In genomic region chr20:25000268-25000801, GRCh38 we compare ENCODE assay signal across 8 cellular contexts. TPM values are rescaled to one million over a fixed set of nuclear protein-coding genes. Genes with fewer than 3 reads are reported as not detected.
DNase-seq lines count a peak whose midpoint lies in the region; ATAC-seq, FAIRE-seq and TF ChIP-seq lines count a peak whose summit lies in the region.

No MANE protein-coding gene starts in this region.

- H3K4me1 ChIP-seq in adrenal gland (replicated peaks in 1 of 2), result peaks cover 0 to 5% of the 10 kb centered on the region in 2 donors
- H3K4me1 ChIP-seq in kidney (ENCODE audit: control insufficient read depth in 1 of 2, insufficient read depth in 1 of 2, low read depth in 1 of 2, low read length in 2 of 2), result peaks cover 2 to 3% of the 10 kb centered on the region in 2 donors
- peaks cover under 1 to 9% of the 10 kb centered on the region in 2 donors for H3K4me1 ChIP-seq in uterus

- 35 to 44% (median 42%) methylated on average over 4 of the region's 4 CpGs for WGBS in adrenal gland, 4 donors

- H3K9me3 ChIP-seq in adrenal gland (replicated peaks in 1 of 3) (no peaks in the 10 kb centered on the region), kidney (ENCODE audit: control insufficient read depth in 1 of 2, low read length in 2 of 2) (no peaks in the 10 kb centered on the region), uterus (no peaks in the 10 kb centered on the region)

- peak; percentile 79 for ATAC-seq in activated CD8-positive, alpha-beta T cell treated with anti-CD3 and anti-CD28 coated beads for 36 hours
- ATAC-seq in activated CD8-positive, alpha-beta T cell treated with anti-CD3 and anti-CD28 coated beads, Interleukin-2, amount 10 ng/mL, durations not matched to agents 7 days and 5 days, result no peak
- ATAC-seq in GM21360 (IDR thresholded peaks at IDR 0.05; ENCODE audit: unreplicated experiment) (no peak), WTC11 (no peak), GM19328 (IDR thresholded peaks at IDR 0.05; ENCODE audit: unreplicated experiment) (no peak)

- no peak overlapping the region for H3K9ac ChIP-seq in kidney (ENCODE audit: low read length in 2 of 2)

- TF ChIP-seq CTCF in activated CD8-positive, alpha-beta T cell treated with anti-CD3 and anti-CD28 coated beads for 36 hours (IDR thresholded peaks at IDR 0.05), result no peak
- TF ChIP-seq CTCF in adrenal gland (IDR thresholded peaks at IDR 0.05), result peak in 1 of 6 experiments; percentile 40
- TF ChIP-seq CTCF in kidney (IDR thresholded peaks at IDR 0.05; ENCODE audit: borderline replicate concordance, extremely low read depth, insufficient read depth), result no peak
- no peak for TF ChIP-seq CTCF in uterus (IDR thresholded peaks at IDR 0.05)
- no peak for TF ChIP-seq CTCF in WTC11 (IDR thresholded peaks at IDR 0.05)

- peaks cover 7% of the 10 kb centered on the region for H3K4me1 Mint-ChIP-seq in activated CD8-positive, alpha-beta T cell treated with anti-CD3 and anti-CD28 coated beads for 36 hours (ENCODE audit: low read depth)
- H3K4me1 Mint-ChIP-seq in activated CD8-positive, alpha-beta T cell treated with anti-CD3 and anti-CD28 coated beads, Interleukin-2, amount 10 ng/mL, durations not matched to agents 7 days and 5 days (ENCODE audit: low read depth), result no peaks in the 10 kb centered on the region
- no peaks in the 10 kb centered on the region for H3K4me1 Mint-ChIP-seq in WTC11

- no peaks in the 10 kb centered on the region for H3K27me3 ChIP-seq in adrenal gland
- H3K27me3 ChIP-seq in uterus, result no peaks in the 10 kb centered on the region

- CTCF ChIA-PET in activated CD8-positive, alpha-beta T cell treated with anti-CD3 and anti-CD28 coated beads for 36 hours (lab: Charles Lee), result interaction anchor here (8.4 kb wide), 1 partner anchor 60 kb away, joined by 167 read pairs; the partner anchor contains the start of gene ACSS1
- CTCF ChIA-PET in activated CD8-positive, alpha-beta T cell treated with anti-CD3 and anti-CD28 coated beads, Interleukin-2, amount 10 ng/mL, durations not matched to agents 7 days and 5 days (lab: Charles Lee), result interaction anchor here (1.0 to 1.7 kb wide), 4 partner anchors 34 to 69 kb away, joined by 3 to 6 read pairs (median 4); no protein-coding TSS in a partner anchor
- CTCF ChIA-PET in WTC11 (lab: Charles Lee), result no interaction called here

- peaks cover 11% of the 10 kb centered on the region for H3K36me3 Mint-ChIP-seq in activated CD8-positive, alpha-beta T cell treated with anti-CD3 and anti-CD28 coated beads for 36 hours (ENCODE audit: low read depth)
- H3K36me3 Mint-ChIP-seq in activated CD8-positive, alpha-beta T cell treated with anti-CD3 and anti-CD28 coated beads, Interleukin-2, amount 10 ng/mL, durations not matched to agents 7 days and 5 days (ENCODE audit: low read depth), result peaks cover 7% of the 10 kb centered on the region
- no peaks in the 10 kb centered on the region for H3K36me3 Mint-ChIP-seq in WTC11

- TF ChIP-seq POLR2A in adrenal gland (IDR thresholded peaks at IDR 0.05) (no peak), uterus (IDR thresholded peaks at IDR 0.05) (no peak)

- intact Hi-C loops in activated CD8-positive, alpha-beta T cell treated with anti-CD3 and anti-CD28 coated beads for 36 hours (cut with micrococcal nuclease), result no loop called here
- intact Hi-C loops in adrenal gland (cut with DNase I), result no loop called here
- intact Hi-C loops in kidney (cut with DNase I), result no loop called here
- intact Hi-C loops in uterus (cut with DNase I; ENCODE audit: low total_unique reads), result no loop called here

- H3K36me3 ChIP-seq in adrenal gland (replicated peaks in 1 of 2), result no peaks in the 10 kb centered on the region
- H3K36me3 ChIP-seq in kidney (ENCODE audit: control insufficient read depth in 1 of 2, insufficient read depth in 2 of 2, low read length in 2 of 2), result peaks cover 0 to 2% of the 10 kb centered on the region in 2 donors
- H3K36me3 ChIP-seq in uterus, result no peaks in the 10 kb centered on the region

- H3K27me3 Mint-ChIP-seq in activated CD8-positive, alpha-beta T cell treated with anti-CD3 and anti-CD28 coated beads for 36 hours, result no peaks in the 10 kb centered on the region
- H3K27me3 Mint-ChIP-seq in activated CD8-positive, alpha-beta T cell treated with anti-CD3 and anti-CD28 coated beads, Interleukin-2, amount 10 ng/mL, durations not matched to agents 7 days and 5 days (ENCODE audit: low read depth), result no peaks in the 10 kb centered on the region
- H3K27me3 Mint-ChIP-seq in WTC11 (ENCODE audit: low read depth), result peaks cover 4% of the 10 kb centered on the region; the same call in 1 of the 2 replicates

- no peak overlapping the region for H3K4me3 Mint-ChIP-seq in activated CD8-positive, alpha-beta T cell treated with anti-CD3 and anti-CD28 coated beads for 36 hours
- no peak overlapping the region for H3K4me3 Mint-ChIP-seq in activated CD8-positive, alpha-beta T cell treated with anti-CD3 and anti-CD28 coated beads, Interleukin-2, amount 10 ng/mL, durations not matched to agents 7 days and 5 days
- no peak overlapping the region for H3K4me3 Mint-ChIP-seq in WTC11

- H3K4me3 ChIP-seq in adrenal gland (no peak overlapping the region), kidney (ENCODE audit: low read length in 2 of 2) (no peak overlapping the region), uterus (no peak overlapping the region)

- FAIRE-seq in kidney (lab: Jason Lieb, UNC), result no peak

- DNase-seq in activated CD8-positive, alpha-beta T cell treated with anti-CD3 and anti-CD28 coated beads for 36 hours, result no peak
- no peak for DNase-seq in activated CD8-positive, alpha-beta T cell treated with anti-CD3 and anti-CD28 coated beads, Interleukin-2, amount 10 ng/mL, durations not matched to agents 7 days and 5 days
- peak in 6 of 7 donors; percentile 70 to 82 (median 74) for DNase-seq in adrenal gland
- DNase-seq in kidney, result peak; percentile 89
- DNase-seq in uterus, result peak; percentile 69 to 80
- no peak for DNase-seq in WTC11 (ENCODE audit: low spot score)

- H3K27ac Mint-ChIP-seq in activated CD8-positive, alpha-beta T cell treated with anti-CD3 and anti-CD28 coated beads for 36 hours, result peak overlapping the region; percentile 41
- H3K27ac Mint-ChIP-seq in activated CD8-positive, alpha-beta T cell treated with anti-CD3 and anti-CD28 coated beads, Interleukin-2, amount 10 ng/mL, durations not matched to agents 7 days and 5 days, result no peak overlapping the region
- no peak overlapping the region for H3K27ac Mint-ChIP-seq in WTC11

- POLR2A ChIA-PET in activated CD8-positive, alpha-beta T cell treated with anti-CD3 and anti-CD28 coated beads for 36 hours (lab: Charles Lee), result no interaction called here
- POLR2A ChIA-PET in activated CD8-positive, alpha-beta T cell treated with anti-CD3 and anti-CD28 coated beads, Interleukin-2, amount 10 ng/mL, durations not matched to agents 7 days and 5 days (lab: Charles Lee), result no interaction called here
- POLR2A ChIA-PET in WTC11 (lab: Charles Lee), result no interaction called here

- H3K9me3 Mint-ChIP-seq in activated CD8-positive, alpha-beta T cell treated with anti-CD3 and anti-CD28 coated beads for 36 hours, result peaks cover 2% of the 10 kb centered on the region
- H3K9me3 Mint-ChIP-seq in activated CD8-positive, alpha-beta T cell treated with anti-CD3 and anti-CD28 coated beads, Interleukin-2, amount 10 ng/mL, durations not matched to agents 7 days and 5 days (ENCODE audit: insufficient read depth), result no peaks in the 10 kb centered on the region
- H3K9me3 Mint-ChIP-seq in WTC11, result peaks cover 8% of the 10 kb centered on the region

- H3K27ac ChIP-seq in adrenal gland, result peak overlapping the region in 1 of 5 donors; percentile 52
- peak overlapping the region in 1 of 2 donors; percentile 48 for H3K27ac ChIP-seq in kidney (ENCODE audit: low read depth in 2 of 2, low read length in 2 of 2)
- peak overlapping the region; percentile 35 to 61 for H3K27ac ChIP-seq in uterus

TF ChIP-seq in WTC11, 78 proteins besides CTCF, POLR2A, EP300 and RAD21 (continues in another document):
- TF ChIP-seq PRRX2 (CRISPR knock-in tag; IDR thresholded peaks at IDR 0.05) (no peak), ERG (CRISPR knock-in tag; IDR thresholded peaks at IDR 0.05) (no peak)

RNA-seq across cellular contexts. Expression of gene APMAP, which starts 7.8 kb away (rescaled TPM):
- total RNA-seq in activated CD8-positive, alpha-beta T cell treated with anti-CD3 and anti-CD28 coated beads for 36 hours, result 10 to 100 TPM; 36.7 to 40.0 TPM
- 10 to 100 TPM; 43.2 to 44.0 TPM for total RNA-seq in activated CD8-positive, alpha-beta T cell treated with anti-CD3 and anti-CD28 coated beads, Interleukin-2, amount 10 ng/mL, durations not matched to agents 7 days and 5 days
- 10 to 100 TPM; 45.8 to 92.7 (median 73.8) TPM for total RNA-seq in adrenal gland
- 10 to 100 TPM; 30.3 to 65.0 (median 51.3) TPM for polyA plus RNA-seq in adrenal gland
- 90.9 TPM for total RNA-seq in kidney
- polyA plus RNA-seq in kidney (ENCODE audit: insufficient read depth, low read depth, low replicate concordance), result 79.7 TPM
- total RNA-seq in uterus, result 10 to 100 TPM; 18.8 to 78.7 (median 57.7) TPM
- total RNA-seq in WTC11 (2021), result 55.3 to 64.4 TPM (median 62.1 TPM) in 3 replicates

RNA-seq across cellular contexts. Expression of gene CST7, which starts 51.3 kb away (rescaled TPM):
- 10 to 100 TPM; 48.5 to 49.3 TPM for total RNA-seq in activated CD8-positive, alpha-beta T cell treated with anti-CD3 and anti-CD28 coated beads for 36 hours
- total RNA-seq in activated CD8-positive, alpha-beta T cell treated with anti-CD3 and anti-CD28 coated beads, Interleukin-2, amount 10 ng/mL, durations not matched to agents 7 days and 5 days, result 10 to 100 TPM; 43.9 to 47.5 TPM
- total RNA-seq in adrenal gland (1 to 10 TPM in 2 of 8 donors, under 1 TPM in 6; 0.25 to 4.1 (median 0.80) TPM), kidney (3.7 TPM), uterus (1 to 10 TPM in 2 of 4 donors, under 1 TPM in 1, not detected in 1; 0.97 to 1.8 (median 1.2) TPM), WTC11 (2021) (not detected in 3 replicates)
- polyA plus RNA-seq in adrenal gland (1 to 10 TPM; 1.1 to 2.2 (median 1.8) TPM), kidney (ENCODE audit: insufficient read depth, low read depth, low replicate concordance) (1.4 TPM)

RNA-seq across cellular contexts. Expression of gene ACSS1, which starts 57.6 kb away (rescaled TPM):
- total RNA-seq in activated CD8-positive, alpha-beta T cell treated with anti-CD3 and anti-CD28 coated beads for 36 hours, result 10 to 100 TPM; 17.5 to 18.2 TPM
- total RNA-seq in activated CD8-positive, alpha-beta T cell treated with anti-CD3 and anti-CD28 coated beads, Interleukin-2, amount 10 ng/mL, durations not matched to agents 7 days and 5 days, result 10 to 100 TPM; 40.9 to 42.5 TPM
- total RNA-seq in adrenal gland, result 10 to 100 TPM in 7 of 8 donors, 1 to 10 TPM in 1; 7.2 to 38.5 (median 18.5) TPM
- polyA plus RNA-seq in adrenal gland, result 10 to 100 TPM in 2 of 3 donors, 1 to 10 TPM in 1; 7.5 to 12.7 (median 11.6) TPM
- total RNA-seq in kidney, result 30.6 TPM
- polyA plus RNA-seq in kidney (ENCODE audit: insufficient read depth, low read depth, low replicate concordance), result 72.3 TPM
- 10 to 100 TPM; 11.8 to 35.1 (median 23.1) TPM for total RNA-seq in uterus
- 1.5 to 2.7 TPM (median 2.4 TPM) in 3 replicates for total RNA-seq in WTC11 (2021)

Comparison
In these comparisons a context has a peak if more than half of its experiments do, and no peak if none do; other contexts are left out.
1. DNase-seq: peak in adrenal gland (6 of 7), kidney (single experiment) and uterus (2 of 2); none in activated CD8-positive, alpha-beta T cell treated with anti-CD3 and anti-CD28 coated beads for 36 hours (single experiment), activated CD8-positive, alpha-beta T cell treated with anti-CD3 and anti-CD28 coated beads, Interleukin-2, amount 10 ng/mL, durations not matched to agents 7 days and 5 days (single experiment) and WTC11 (single experiment).